Comparison of ENCODE assay signal across 8 cellular contexts in genomic region chr1:156504821-156505678, GRCh38. TPM values are rescaled to one million over a fixed set of nuclear protein-coding genes. Genes with fewer than 3 reads are reported as not detected.
DNase-seq lines count a peak whose midpoint lies in the region; ATAC-seq and TF ChIP-seq lines count a peak whose summit lies in the region.

No MANE protein-coding gene starts in this region.

- ATAC-seq in HG03460 (IDR thresholded peaks at IDR 0.05; ENCODE audit: unreplicated experiment) (peak; percentile 36), left lobe of liver (peak; percentile 58)

- TF ChIP-seq POLR2A in GM19099 (IDR thresholded peaks at IDR 0.05; ENCODE audit: extremely low read depth, insufficient read length, low read depth), result peak; percentile 58

- peak overlapping the region; percentile 33 for H3K4me3 ChIP-seq in AG09309 (ENCODE audit: control insufficient read depth, low read depth, low read length)

- peak; percentile 97 for DNase-seq in AG09309 (ENCODE audit: low read depth)
- DNase-seq in NCI-H69 (lab: John Stamatoyannopoulos, UW), result peak; percentile 99
- DNase-seq in activated CD4-positive, alpha-beta T cell treated with anti-CD3 and anti-CD28 coated beads, Interleukin-2, amount 50 U/mL, for 1 hour, result peak; percentile 99
- peak; percentile 96 for DNase-seq in dedifferentiated amniotic fluid mesenchymal stem cell (ENCODE audit: extremely low spot score)
- peak; percentile 99 for DNase-seq in left lobe of liver (ENCODE audit: low spot score)
- DNase-seq in stimulated activated CD4-positive, alpha-beta T cell treated with anti-CD3 and anti-CD28 coated beads, Interleukin-1b, Interleukin-23, amount 100 ng/mL, for 48 hours, result peak; percentile 98

- TF ChIP-seq CTCF in AG09309 (IDR thresholded peaks at IDR 0.05; ENCODE audit: control insufficient read depth, insufficient read depth, low read depth, low read length, missing control alignments), result no peak

RNA-seq across cellular contexts. Expression of gene MEF2D, which starts 4.5 kb away (rescaled TPM):
- 17.5 TPM for total RNA-seq in left lobe of liver

Comparison
In these comparisons a context has a peak if more than half of its experiments do, and no peak if none do; other contexts are left out.
1. Peak in every context shown above with its lines: DNase-seq, ATAC-seq and H3K4me3 ChIP-seq.